In genomic region chr2:133561045-133561852, GRCh38 we compare ENCODE assay signal across 8 cellular contexts. TPM values are rescaled to one million over a fixed set of nuclear protein-coding genes. Genes with fewer than 3 reads are reported as not detected.
DNase-seq lines count a peak whose midpoint lies in the region; ATAC-seq, FAIRE-seq and TF ChIP-seq lines count a peak whose summit lies in the region.

No MANE protein-coding gene starts in this region.

- H3K36me3 ChIP-seq in Caco-2 (ENCODE audit: control insufficient read depth, insufficient read depth, low read length) (no peaks in the 10 kb centered on the region), kidney (ENCODE audit: control insufficient read depth in 1 of 2, insufficient read depth in 2 of 2, low read length in 2 of 2) (no peaks in the 10 kb centered on the region)

- POLR2A ChIA-PET in Caco-2 (lab: Charles Lee) = no interaction called here

- H3K4me3 Mint-ChIP-seq in Caco-2 (ENCODE audit: unreplicated experiment) = no peak overlapping the region

- H3K9me3 ChIP-seq in Caco-2 (no peaks in the 10 kb centered on the region), kidney (ENCODE audit: control insufficient read depth in 1 of 2, low read length in 2 of 2) (no peaks in the 10 kb centered on the region)

- no peak overlapping the region for H3K27ac Mint-ChIP-seq in Caco-2 (ENCODE audit: unreplicated experiment)

- peak in 1 of 2 experiments; percentile 21 for DNase-seq in Caco-2
- peak; percentile 50 for DNase-seq in NCI-H1092 treated with DMSO at 0.1 percent for 48 hours (lab: John Stamatoyannopoulos, UW)
- peak; percentile 17 for DNase-seq in amniotic stem cell (lab: John Stamatoyannopoulos, UW)
- DNase-seq in kidney = no peak
- no peak for DNase-seq in activated gamma-delta T cell treated with Interleukin-2 at 50 U/mL for 16 hours
- no peak for DNase-seq in T-helper 9 cell

- peak; percentile 58 to 72 for TF ChIP-seq CTCF in Caco-2 (IDR thresholded peaks at IDR 0.05; ENCODE audit: insufficient read depth in 1 of 2, low read depth in 1 of 2, low read length in 1 of 2, severe bottlenecking in 1 of 2, unreplicated experiment in 1 of 2)
- peak; percentile 67 for TF ChIP-seq CTCF in kidney (IDR thresholded peaks at IDR 0.05; ENCODE audit: borderline replicate concordance, extremely low read depth, insufficient read depth)

- H3K4me3 ChIP-seq in Caco-2 (ENCODE audit: low read depth, low read length) (no peak overlapping the region), kidney (ENCODE audit: low read length in 2 of 2) (no peak overlapping the region)

- ATAC-seq in GM21526 (IDR thresholded peaks at IDR 0.05; ENCODE audit: low FRiP score, unreplicated experiment) (peak; percentile 82), esophagus mucosa (no peak)

- no peaks in the 10 kb centered on the region for H3K36me3 Mint-ChIP-seq in Caco-2 (ENCODE audit: insufficient read depth, unreplicated experiment)

- H3K27me3 Mint-ChIP-seq in Caco-2 (ENCODE audit: insufficient read depth, unreplicated experiment) = no peaks in the 10 kb centered on the region

- CTCF ChIA-PET in Caco-2 (lab: Charles Lee) = interaction anchor here (0.6 to 1.8 kb wide), 5 partner anchors 15 to 235 kb away, joined by 3 to 13 read pairs (median 3); no protein-coding TSS in a partner anchor

- H3K27ac ChIP-seq in kidney (ENCODE audit: low read depth in 2 of 2, low read length in 2 of 2) = no peak overlapping the region

- BruUV-seq in Caco-2 (replicated peaks; lab: Mats Ljungman, UMichigan) = no TSS peak

- no peaks in the 10 kb centered on the region for H3K27me3 ChIP-seq in Caco-2 (replicated peaks; ENCODE audit: control insufficient read depth, insufficient read depth, low read length)

- no peak overlapping the region for H3K9ac ChIP-seq in kidney (ENCODE audit: low read length in 2 of 2)

- no peaks in the 10 kb centered on the region for H3K4me1 ChIP-seq in Caco-2
- H3K4me1 ChIP-seq in kidney (ENCODE audit: control insufficient read depth in 1 of 2, insufficient read depth in 1 of 2, low read depth in 1 of 2, low read length in 2 of 2) = peaks cover 6 to 10% of the 10 kb centered on the region in 2 donors

- no peaks in the 10 kb centered on the region for H3K9me3 Mint-ChIP-seq in Caco-2 (ENCODE audit: unreplicated experiment)

- intact Hi-C loops in Caco-2 (cut with micrococcal nuclease; ENCODE audit: unreplicated experiment) (loop anchor here (1.0 to 5.0 kb wide), 5 partner anchors 29 to 298 kb away; no protein-coding TSS in a partner anchor), kidney (cut with DNase I) (no loop called here)

- no peaks in the 10 kb centered on the region for H3K4me1 Mint-ChIP-seq in Caco-2 (ENCODE audit: low read depth, unreplicated experiment)

- FAIRE-seq in kidney (lab: Jason Lieb, UNC) = peak; percentile 98

RNA-seq across cellular contexts. Expression of gene NCKAP5, which starts 7.0 kb away (rescaled TPM):
- total RNA-seq in Caco-2 (2022) = 3.5 and 3.8 TPM in 2 replicates
- total RNA-seq in kidney = 2.9 TPM
- polyA plus RNA-seq in kidney (ENCODE audit: insufficient read depth, low read depth, low replicate concordance) = 1.8 TPM
- total RNA-seq in esophagus mucosa = 8.9 TPM

Comparison
In these comparisons a context has a peak if more than half of its experiments do, and no peak if none do; other contexts are left out.
1. DNase-seq: peak in NCI-H1092 treated with DMSO at 0.1 percent for 48 hours (single experiment) and amniotic stem cell (single experiment); none in kidney (single experiment), activated gamma-delta T cell treated with Interleukin-2 at 50 U/mL for 16 hours (single experiment) and T-helper 9 cell (single experiment).